In genomic region chr7:97117372-97118188, GRCh38 we compare ENCODE assay signal across 8 cellular contexts. TPM values are rescaled to one million over a fixed set of nuclear protein-coding genes. Genes with fewer than 3 reads are reported as not detected.
DNase-seq lines count a peak whose midpoint lies in the region; ATAC-seq and TF ChIP-seq lines count a peak whose summit lies in the region.

SDHAF3 (plus strand) TSS chr7:97117698; CDS start chr7:97117724, 26 bp downstream.

- TSS peak; percentile 62 for BruUV-seq in OCI-LY7 (replicated peaks; lab: Mats Ljungman, UMichigan)

- no peaks in the 10 kb centered on the region for H3K27me3 ChIP-seq in mononuclear cell (ENCODE audit: insufficient read depth, low read length)

- H3K4me2 ChIP-seq in OCI-LY7 (ENCODE audit: low read length), result peak within 1 kb of the TSS; percentile 87

- intact Hi-C loops in OCI-LY7 (cut with micrococcal nuclease; ENCODE audit: unreplicated experiment), result loop anchor here (5.0 to 10.0 kb wide), 3 partner anchors 413 to 1135 kb away; partner anchors contain the start of genes SEM1 and TECPR1

- H3K4me1 ChIP-seq in OCI-LY7 (ENCODE audit: insufficient read depth, low read length, poor library complexity, severe bottlenecking), result peaks cover 28% of the 10 kb centered on the region
- peaks cover 23% of the 10 kb centered on the region for H3K4me1 ChIP-seq in mononuclear cell (ENCODE audit: insufficient read depth, low read length)

- peak; percentile 93 for ATAC-seq in GM21526 (IDR thresholded peaks at IDR 0.05; ENCODE audit: low FRiP score, unreplicated experiment)

- peak; percentile 93 for DNase-seq in DMS114 treated with DMSO at 0.1 percent for 48 hours (lab: John Stamatoyannopoulos, UW; ENCODE audit: unreplicated experiment)
- peak; percentile 78 for DNase-seq in HuH-7.5 (ENCODE audit: low spot score)
- DNase-seq in OCI-LY7 (ENCODE audit: low spot score), result peak; percentile 99
- peak; percentile 97 for DNase-seq in activated T-cell treated with anti-CD3 and anti-CD28 coated beads for 1 hour (ENCODE audit: low read depth)
- DNase-seq in epidermal melanocyte (ENCODE audit: insufficient read length, low spot score), result peak; percentile 95
- DNase-seq in stimulated activated CD8-positive, alpha-beta memory T cell treated with anti-CD3 and anti-CD28 coated beads, Interleukin-4, amount 100 ng/mL, for 1 hour (ENCODE audit: low read depth in 2 of 2, low spot score in 1 of 2), result peak; percentile 96

- H3K4me3 ChIP-seq in OCI-LY7 (ENCODE audit: low read depth, low read length, poor library complexity, severe bottlenecking), result peak within 1 kb of the TSS; percentile 78
- H3K4me3 ChIP-seq in mononuclear cell (ENCODE audit: low read length), result peak within 1 kb of the TSS; percentile 85

- H3K9me2 ChIP-seq in OCI-LY7 (ENCODE audit: insufficient read depth, low read length), result no peaks in the 10 kb centered on the region

- no peaks in the 10 kb centered on the region for H4K20me1 ChIP-seq in OCI-LY7 (ENCODE audit: insufficient read depth, low read length)

- H3K9me3 ChIP-seq in OCI-LY7 (ENCODE audit: low read length), result peaks cover 14% of the 10 kb centered on the region; the same call in 1 of the 2 replicates
- no peaks in the 10 kb centered on the region for H3K9me3 ChIP-seq in mononuclear cell (ENCODE audit: low read depth, low read length)

- peak within 1 kb of the TSS; percentile 76 for H3K27ac ChIP-seq in OCI-LY7 (ENCODE audit: low read depth, low read length, poor library complexity, severe bottlenecking)

- peak; percentile 25; the same call in 1 of the 2 replicates for TF ChIP-seq CTCF in OCI-LY7 (conservative IDR thresholded peaks at IDR 0.05; ENCODE audit: low read length)

- H2AFZ ChIP-seq in OCI-LY7 (ENCODE audit: low read length), result peak within 1 kb of the TSS; percentile 96

- POLR2A ChIA-PET in OCI-LY7 (lab: Charles Lee), result interaction anchor here (0.6 to 1.9 kb wide), 11 partner anchors 9 to 755 kb away, joined by 3 to 7 read pairs (median 3); partner anchors contain the start of gene ASNS

- H3K79me2 ChIP-seq in OCI-LY7 (ENCODE audit: insufficient read depth, low read depth, low read length), result peaks cover 46% of the 10 kb centered on the region

- peaks cover 27% of the 10 kb centered on the region for H3K36me3 ChIP-seq in OCI-LY7 (ENCODE audit: insufficient read depth, low read length)

- CTCF ChIA-PET in OCI-LY7 (lab: Charles Lee; ENCODE audit: unreplicated experiment), result interaction anchor here (0.5 to 1.6 kb wide), 2 partner anchors 9 to 57 kb away, joined by 3 to 9 read pairs; no protein-coding TSS in a partner anchor

RNA-seq across cellular contexts. Expression of gene SDHAF3, which starts in this region (rescaled TPM):
- 9.9 and 27.9 TPM in 2 replicates for total RNA-seq in OCI-LY7 (2014; rRNA removed; shearing (Covaris generic))
- total RNA-seq in OCI-LY7 (2022), result 30.6 and 39.1 TPM in 2 replicates
- 5.9 TPM for total RNA-seq in mononuclear cell

Comparison
In these comparisons a context has a peak if more than half of its experiments do, and no peak if none do; other contexts are left out.
1. Peak in every context shown above with its lines: DNase-seq, ATAC-seq, H3K4me3 ChIP-seq and H3K27ac ChIP-seq.